24 cellular contexts compared by ENCODE assay signal in the genomic region with DNA sequence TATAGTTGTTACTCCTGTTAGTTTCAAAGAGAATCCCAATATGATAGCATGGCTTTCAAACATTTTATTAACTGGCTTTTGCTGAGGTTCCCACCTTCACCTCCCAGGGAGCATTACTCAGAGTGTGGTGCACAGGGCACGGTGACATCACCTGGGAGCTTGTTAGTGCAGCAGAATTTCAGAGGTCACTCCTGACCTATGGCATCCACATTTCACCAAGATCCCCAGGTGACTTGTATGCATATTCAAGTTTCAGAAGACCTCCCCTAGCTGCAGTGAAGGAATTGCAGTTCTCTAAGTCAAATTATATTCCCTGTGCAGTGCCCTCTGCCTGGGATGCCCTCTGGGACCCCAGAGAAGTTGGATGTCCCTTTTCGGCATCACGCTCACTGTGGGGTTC. TPM values are rescaled to one million over a fixed set of nuclear protein-coding genes. Genes with fewer than 3 reads are reported as not detected.
DNase-seq lines count a peak whose midpoint lies in the region; ATAC-seq and TF ChIP-seq lines count a peak whose summit lies in the region.
"Had no signal": no experiment of that assay in that cellular context is flagged by ENCODE, and none has a peak within 500 bp of the region (broad histone marks: within the 10 kb centered on the region; RNA-seq: fewer than 3 reads in every experiment).

No MANE protein-coding gene starts in this region.

- no peaks in the 10 kb centered on the region for H3K27me3 ChIP-seq in kidney epithelial cell (ENCODE audit: control insufficient read depth, insufficient read depth, low read length)
- H3K27me3 ChIP-seq: SJSA1, tibial artery had no signal

- no peaks in the 10 kb centered on the region for H3K36me3 ChIP-seq in kidney epithelial cell (ENCODE audit: control insufficient read depth, insufficient read depth, low read length)
- H3K36me3 ChIP-seq: prostate gland, SJSA1, tibial artery had no signal

- H3K9me3 Mint-ChIP-seq in HFFc6 (no peaks in the 10 kb centered on the region), chondrocyte (ENCODE audit: low read depth) (no peaks in the 10 kb centered on the region)
- peaks cover 3% of the 10 kb centered on the region for H3K9me3 Mint-ChIP-seq in T-helper 2 cell treated with Interferon-gamma antibody and Interleukin-4, amounts not matched to agents 5 μg/mL and 100 μg/mL, for 36 hours
- no peaks in the 10 kb centered on the region for H3K9me3 Mint-ChIP-seq in activated CD4-positive, alpha-beta memory T cell treated with anti-CD3 and anti-CD28 coated beads for 36 hours
- H3K9me3 Mint-ChIP-seq in activated T-cell treated with anti-CD3 and anti-CD28 coated beads, Interleukin-2, amount 50 U/mL, for 4 hours, result peaks cover 6% of the 10 kb centered on the region

- DNase-seq in AG09309 (ENCODE audit: low read depth) (no peak), HFFc6 (no peak), chondrocyte (ENCODE audit: low spot score) (no peak), kidney epithelial cell (ENCODE audit: low read depth) (no peak), CD1c-positive myeloid dendritic cell (ENCODE audit: extremely low spot score) (no peak)
- DNase-seq in T-helper 2 cell treated with Interferon-gamma antibody and Interleukin-4, amounts not matched to agents 5 μg/mL and 100 μg/mL, for 36 hours (ENCODE audit: low spot score), result no peak
- no peak for DNase-seq in activated CD4-positive, alpha-beta memory T cell treated with anti-CD3 and anti-CD28 coated beads for 36 hours
- DNase-seq in activated T-cell treated with anti-CD3 and anti-CD28 coated beads, Interleukin-2, amount 50 U/mL, for 4 hours, result no peak
- DNase-seq: activated naive CD4-positive, alpha-beta T cell treated with anti-CD3 and anti-CD28 coated beads, Interleukin-2, amount 10 ng/mL, durations not matched to agents 7 days and 5 days; activated T-cell treated with anti-CD3 and anti-CD28 coated beads, Interleukin-2, amount 50 U/mL, for 24 hours; central memory CD4-positive, alpha-beta T cell; KBM-7; left ventricle myocardium superior; NCI-H1694; NCI-H774; stimulated activated CD4-positive, alpha-beta T cell treated with anti-CD3 and anti-CD28 coated beads, Interleukin-4, amount 100 ng/mL, for 1 hour; tibial artery had no signal

- POLR2A ChIA-PET in activated CD4-positive, alpha-beta memory T cell treated with anti-CD3 and anti-CD28 coated beads for 36 hours (lab: Charles Lee), result no interaction called here

- H3K27me3 Mint-ChIP-seq in HFFc6 (ENCODE audit: insufficient read depth) (0 out of 2 replicates have a peak, but pooled peaks cover 3% of the 10 kb centered on the region), chondrocyte (ENCODE audit: low read depth) (no peaks in the 10 kb centered on the region)
- no peaks in the 10 kb centered on the region for H3K27me3 Mint-ChIP-seq in T-helper 2 cell treated with Interferon-gamma antibody and Interleukin-4, amounts not matched to agents 5 μg/mL and 100 μg/mL, for 36 hours (ENCODE audit: low read depth)
- peaks cover 5% of the 10 kb centered on the region for H3K27me3 Mint-ChIP-seq in activated CD4-positive, alpha-beta memory T cell treated with anti-CD3 and anti-CD28 coated beads for 36 hours
- peaks cover 9% of the 10 kb centered on the region for H3K27me3 Mint-ChIP-seq in activated T-cell treated with anti-CD3 and anti-CD28 coated beads, Interleukin-2, amount 50 U/mL, for 4 hours (ENCODE audit: low read depth)
- H3K27me3 Mint-ChIP-seq: activated naive CD4-positive, alpha-beta T cell treated with anti-CD3 and anti-CD28 coated beads, Interleukin-2, amount 10 ng/mL, durations not matched to agents 7 days and 5 days had no signal

- no peak for ATAC-seq in activated T-cell treated with anti-CD3 and anti-CD28 coated beads, Interleukin-2, amount 50 U/mL, for 4 hours
- ATAC-seq: activated CD4-positive, CD25-positive, alpha-beta regulatory T cell treated with anti-CD3 and anti-CD28 coated beads, Interleukin-2, amount 50 U/mL, for 24 hours; esophagus mucosa; left ventricle myocardium superior had no signal

- H3K4me3 Mint-ChIP-seq in HFFc6, result no peak overlapping the region
- no peak overlapping the region for H3K4me3 Mint-ChIP-seq in chondrocyte (ENCODE audit: unreplicated experiment)
- no peak overlapping the region for H3K4me3 Mint-ChIP-seq in T-helper 2 cell treated with Interferon-gamma antibody and Interleukin-4, amounts not matched to agents 5 μg/mL and 100 μg/mL, for 36 hours
- H3K4me3 Mint-ChIP-seq in activated CD4-positive, alpha-beta memory T cell treated with anti-CD3 and anti-CD28 coated beads for 36 hours, result no peak overlapping the region
- H3K4me3 Mint-ChIP-seq in activated T-cell treated with anti-CD3 and anti-CD28 coated beads, Interleukin-2, amount 50 U/mL, for 4 hours, result no peak overlapping the region
- H3K4me3 Mint-ChIP-seq: activated naive CD4-positive, alpha-beta T cell treated with anti-CD3 and anti-CD28 coated beads, Interleukin-2, amount 10 ng/mL, durations not matched to agents 7 days and 5 days; activated T-cell treated with anti-CD3 and anti-CD28 coated beads, Interleukin-2, amount 50 U/mL, for 24 hours; stimulated activated naive CD8-positive, alpha-beta T cell treated with anti-CD3 and anti-CD28 coated beads, Interleukin-15, Interleukin-2, amounts not matched to agents 100 ng/mL and 50 ng/mL, for 24 hours had no signal

- no peak overlapping the region for H3K27ac Mint-ChIP-seq in HFFc6
- H3K27ac Mint-ChIP-seq in chondrocyte (ENCODE audit: unreplicated experiment), result no peak overlapping the region
- no peak overlapping the region for H3K27ac Mint-ChIP-seq in T-helper 2 cell treated with Interferon-gamma antibody and Interleukin-4, amounts not matched to agents 5 μg/mL and 100 μg/mL, for 36 hours
- H3K27ac Mint-ChIP-seq in activated CD4-positive, alpha-beta memory T cell treated with anti-CD3 and anti-CD28 coated beads for 36 hours, result no peak overlapping the region
- H3K27ac Mint-ChIP-seq: activated naive CD4-positive, alpha-beta T cell treated with anti-CD3 and anti-CD28 coated beads, Interleukin-2, amount 10 ng/mL, durations not matched to agents 7 days and 5 days; activated T-cell treated with anti-CD3 and anti-CD28 coated beads, Interleukin-2, amount 50 U/mL, for 24 hours; stimulated activated naive CD8-positive, alpha-beta T cell treated with anti-CD3 and anti-CD28 coated beads, Interleukin-15, Interleukin-2, amounts not matched to agents 100 ng/mL and 50 ng/mL, for 24 hours had no signal

- intact Hi-C loops in activated CD4-positive, alpha-beta memory T cell treated with anti-CD3 and anti-CD28 coated beads for 36 hours (cut with micrococcal nuclease), result no loop called here

- no peaks in the 10 kb centered on the region; the same call in 1 of the 2 replicates for H3K36me3 Mint-ChIP-seq in HFFc6 (ENCODE audit: low read depth)
- H3K36me3 Mint-ChIP-seq in chondrocyte (ENCODE audit: low read depth), result no peaks in the 10 kb centered on the region
- no peaks in the 10 kb centered on the region for H3K36me3 Mint-ChIP-seq in T-helper 2 cell treated with Interferon-gamma antibody and Interleukin-4, amounts not matched to agents 5 μg/mL and 100 μg/mL, for 36 hours (ENCODE audit: low read depth)
- no peaks in the 10 kb centered on the region for H3K36me3 Mint-ChIP-seq in activated CD4-positive, alpha-beta memory T cell treated with anti-CD3 and anti-CD28 coated beads for 36 hours
- H3K36me3 Mint-ChIP-seq in activated T-cell treated with anti-CD3 and anti-CD28 coated beads, Interleukin-2, amount 50 U/mL, for 4 hours (ENCODE audit: insufficient read depth), result no peaks in the 10 kb centered on the region
- H3K36me3 Mint-ChIP-seq: activated naive CD4-positive, alpha-beta T cell treated with anti-CD3 and anti-CD28 coated beads, Interleukin-2, amount 10 ng/mL, durations not matched to agents 7 days and 5 days had no signal

- H3K4me1 Mint-ChIP-seq in HFFc6 (ENCODE audit: low read depth) (peaks cover 12% of the 10 kb centered on the region), chondrocyte (ENCODE audit: low read depth) (peaks cover 9% of the 10 kb centered on the region)
- no peaks in the 10 kb centered on the region for H3K4me1 Mint-ChIP-seq in T-helper 2 cell treated with Interferon-gamma antibody and Interleukin-4, amounts not matched to agents 5 μg/mL and 100 μg/mL, for 36 hours (ENCODE audit: low read depth)
- H3K4me1 Mint-ChIP-seq in activated CD4-positive, alpha-beta memory T cell treated with anti-CD3 and anti-CD28 coated beads for 36 hours (ENCODE audit: low read depth), result no peaks in the 10 kb centered on the region
- H3K4me1 Mint-ChIP-seq in activated T-cell treated with anti-CD3 and anti-CD28 coated beads, Interleukin-2, amount 50 U/mL, for 4 hours (ENCODE audit: low read depth), result no peaks in the 10 kb centered on the region
- H3K4me1 Mint-ChIP-seq: activated naive CD4-positive, alpha-beta T cell treated with anti-CD3 and anti-CD28 coated beads, Interleukin-2, amount 10 ng/mL, durations not matched to agents 7 days and 5 days had no signal

- CTCF ChIA-PET in activated CD4-positive, alpha-beta memory T cell treated with anti-CD3 and anti-CD28 coated beads for 36 hours (lab: Charles Lee), result no interaction called here

- TF ChIP-seq CTCF in AG09309 (IDR thresholded peaks at IDR 0.05; ENCODE audit: control insufficient read depth, insufficient read depth, low read depth, low read length, missing control alignments), result peak; percentile 2
- peak; percentile 30 for TF ChIP-seq CTCF in HFFc6 (IDR thresholded peaks at IDR 0.05)
- TF ChIP-seq CTCF in chondrocyte (IDR thresholded peaks at IDR 0.05), result peak; percentile 22
- peak; percentile 31 for TF ChIP-seq CTCF in kidney epithelial cell (IDR thresholded peaks at IDR 0.05; ENCODE audit: insufficient read depth, low read length, poor library complexity, severe bottlenecking)

- H3K4me3 ChIP-seq in AG09309 (ENCODE audit: control insufficient read depth, low read depth, low read length) (no peak overlapping the region), kidney epithelial cell (ENCODE audit: low read depth, low read length) (no peak overlapping the region)
- H3K4me3 ChIP-seq: prostate gland, SJSA1, smooth muscle cell, tibial artery had no signal

RNA-seq across cellular contexts. Expression of gene LNX1, which starts 29.7 kb away (rescaled TPM):
- total RNA-seq in HFFc6 (2021; fragmentation: NEBNext Ultra II Directional; extraction: Animal tissue kit (Norgen Biotek cat#: 25700)), result under 1 TPM in 5 of 6 experiments, not detected in 1; 0.05 to 0.18 (median 0.07) TPM
- total RNA-seq in chondrocyte, result 1.1 to 2.3 TPM (median 1.8 TPM) in 3 replicates
- total RNA-seq in kidney epithelial cell, result 2.5 and 6.9 TPM in 2 replicates
- total RNA-seq in activated CD4-positive, alpha-beta memory T cell treated with anti-CD3 and anti-CD28 coated beads for 36 hours, result not detected
- under 1 TPM in 1 of 3 donors, not detected in 2; 0.05 TPM for total RNA-seq in activated T-cell treated with anti-CD3 and anti-CD28 coated beads, Interleukin-2, amount 50 U/mL, for 4 hours
- total RNA-seq: mononuclear cell, SJSA1 had no signal
